ENCODE assay signal across 13 cellular contexts in the genomic region with DNA sequence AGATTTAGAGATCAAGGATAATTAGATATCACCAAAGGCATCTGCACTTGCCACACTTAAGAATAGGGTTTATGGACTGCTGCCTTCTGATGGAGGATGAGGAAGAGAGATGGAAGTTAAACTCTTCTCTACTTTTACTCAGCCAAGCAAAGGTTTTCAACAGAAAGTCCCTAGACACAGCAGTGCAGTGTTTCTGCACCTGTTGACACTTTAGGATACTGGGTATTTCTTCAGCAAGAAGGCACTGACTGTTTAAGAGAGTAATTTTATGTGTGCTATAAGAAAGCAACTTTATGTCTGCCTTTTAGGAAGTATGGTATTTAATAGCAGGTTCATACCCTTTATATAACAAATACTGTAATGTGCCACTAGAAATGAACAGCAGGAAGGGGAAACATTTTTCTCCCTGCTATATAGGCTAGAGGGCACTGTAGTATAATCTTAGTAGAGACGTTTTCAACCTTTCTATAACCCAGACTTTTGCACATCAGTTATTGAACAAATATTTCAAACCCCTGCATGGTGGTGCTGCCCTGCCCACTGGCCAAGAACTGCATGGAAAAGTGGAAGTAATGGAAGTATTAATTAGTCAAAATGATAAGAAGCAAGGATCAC.
DNase-seq lines count a peak whose midpoint lies in the region; ATAC-seq and TF ChIP-seq lines count a peak whose summit lies in the region.
"Had no signal": no experiment of that assay in that cellular context is flagged by ENCODE, and none has a peak within 500 bp of the region (broad histone marks: within the 10 kb centered on the region; RNA-seq: fewer than 3 reads in every experiment).

No MANE protein-coding gene starts in this region.

- H3K4me3 Mint-ChIP-seq in activated naive CD8-positive, alpha-beta T cell treated with anti-CD3 and anti-CD28 coated beads, Interleukin-2, amount 50 U/mL, for 24 hours = no peak overlapping the region
- H3K4me3 Mint-ChIP-seq: activated CD4-positive, alpha-beta T cell treated with anti-CD3 and anti-CD28 coated beads for 36 hours; stimulated activated naive B cell treated with anti-CD40 and anti-IgM and Interleukin-4, amounts not matched to agents 10 μg/mL and 1 μg/mL and 100 μg/mL, for 72 hours had no signal

- H3K9me3 ChIP-seq in parathyroid adenoma (ENCODE audit: control insufficient read depth, low read length) = no peaks in the 10 kb centered on the region
- H3K9me3 ChIP-seq: psoas muscle had no signal

- no peak overlapping the region for H3K27ac Mint-ChIP-seq in activated naive CD8-positive, alpha-beta T cell treated with anti-CD3 and anti-CD28 coated beads, Interleukin-2, amount 50 U/mL, for 24 hours
- H3K27ac Mint-ChIP-seq: activated CD4-positive, alpha-beta T cell treated with anti-CD3 and anti-CD28 coated beads for 36 hours; stimulated activated naive B cell treated with anti-CD40 and anti-IgM and Interleukin-4, amounts not matched to agents 10 μg/mL and 1 μg/mL and 100 μg/mL, for 72 hours had no signal

- no peak for TF ChIP-seq POLR2A in NB4 (IDR thresholded peaks at IDR 0.05; ENCODE audit: extremely low read depth, insufficient read length)

- no peaks in the 10 kb centered on the region for H3K36me3 ChIP-seq in parathyroid adenoma (ENCODE audit: control insufficient read depth, insufficient read depth, low read length)

- H3K9me3 Mint-ChIP-seq in activated naive CD8-positive, alpha-beta T cell treated with anti-CD3 and anti-CD28 coated beads, Interleukin-2, amount 50 U/mL, for 24 hours = no peaks in the 10 kb centered on the region
- H3K9me3 Mint-ChIP-seq: stimulated activated naive B cell treated with anti-CD40 and anti-IgM and Interleukin-4, amounts not matched to agents 10 μg/mL and 1 μg/mL and 100 μg/mL, for 72 hours had no signal

- H3K4me1 ChIP-seq in parathyroid adenoma = peaks cover 7% of the 10 kb centered on the region

- no peak overlapping the region for H3K4me3 ChIP-seq in NB4 (ENCODE audit: low read depth, low read length)
- no peak overlapping the region for H3K4me3 ChIP-seq in parathyroid adenoma (ENCODE audit: low read depth, low read length)
- H3K4me3 ChIP-seq: psoas muscle had no signal

- peaks cover 3% of the 10 kb centered on the region for H3K79me2 ChIP-seq in parathyroid adenoma

- peak; percentile 18 for DNase-seq in SIG-M5 treated with dmso at 0.1 percent for 504 hours (lab: John Stamatoyannopoulos, UW; ENCODE audit: unreplicated experiment)
- no peak for DNase-seq in SIG-M5 (lab: John Stamatoyannopoulos, UW)
- no peak for DNase-seq in NB4 (ENCODE audit: low read depth)
- no peak for DNase-seq in activated naive CD8-positive, alpha-beta T cell treated with anti-CD3 and anti-CD28 coated beads, Interleukin-2, amount 50 U/mL, for 24 hours
- no peak for DNase-seq in GM19238 (ENCODE audit: insufficient read length, low spot score)
- DNase-seq in HuH-7 (ENCODE audit: low spot score) = no peak
- no peak for DNase-seq in stimulated activated CD4-positive, alpha-beta T cell treated with anti-CD3 and anti-CD28 coated beads, Interleukin-1b, Interleukin-23, amount 100 ng/mL, for 48 hours
- DNase-seq: activated CD4-positive, alpha-beta T cell treated with anti-CD3 and anti-CD28 coated beads for 36 hours; activated T-cell treated with anti-CD3 and anti-CD28 coated beads, Interleukin-2, amount 50 U/mL, for 48 hours; foreskin melanocyte; psoas muscle; stimulated activated naive B cell treated with anti-CD40 and anti-IgM and Interleukin-4, amounts not matched to agents 10 μg/mL and 1 μg/mL and 100 μg/mL, for 72 hours had no signal

- no peak overlapping the region for H3K9ac ChIP-seq in parathyroid adenoma

- H2AFZ ChIP-seq in parathyroid adenoma = no peak overlapping the region

- peak; percentile 53 for ATAC-seq in activated naive CD8-positive, alpha-beta T cell treated with anti-CD3 and anti-CD28 coated beads, Interleukin-2, amount 50 U/mL, for 24 hours
- ATAC-seq: activated CD4-positive, alpha-beta T cell treated with anti-CD3 and anti-CD28 coated beads for 36 hours; psoas muscle; stimulated activated naive B cell treated with anti-CD40 and anti-IgM and Interleukin-4, amounts not matched to agents 10 μg/mL and 1 μg/mL and 100 μg/mL, for 72 hours had no signal

- no peak overlapping the region for H3K27ac ChIP-seq in parathyroid adenoma
- H3K27ac ChIP-seq: psoas muscle had no signal

- TF ChIP-seq CTCF in NB4 (IDR thresholded peaks at IDR 0.05; ENCODE audit: low read depth, low read length) (peak; percentile 6), parathyroid adenoma (IDR thresholded peaks at IDR 0.05) (peak; percentile 11)

- no peaks in the 10 kb centered on the region for H3K27me3 ChIP-seq in parathyroid adenoma (ENCODE audit: control insufficient read depth, insufficient read depth, low read length)

- H3K4me2 ChIP-seq in parathyroid adenoma (ENCODE audit: low read length) = no peak overlapping the region

- H3K27me3 Mint-ChIP-seq in activated naive CD8-positive, alpha-beta T cell treated with anti-CD3 and anti-CD28 coated beads, Interleukin-2, amount 50 U/mL, for 24 hours = no peaks in the 10 kb centered on the region
- H3K27me3 Mint-ChIP-seq: stimulated activated naive B cell treated with anti-CD40 and anti-IgM and Interleukin-4, amounts not matched to agents 10 μg/mL and 1 μg/mL and 100 μg/mL, for 72 hours had no signal

- H3K4me1 Mint-ChIP-seq in activated naive CD8-positive, alpha-beta T cell treated with anti-CD3 and anti-CD28 coated beads, Interleukin-2, amount 50 U/mL, for 24 hours = peaks cover 28% of the 10 kb centered on the region

- H3K36me3 Mint-ChIP-seq in activated naive CD8-positive, alpha-beta T cell treated with anti-CD3 and anti-CD28 coated beads, Interleukin-2, amount 50 U/mL, for 24 hours (ENCODE audit: low read depth) = no peaks in the 10 kb centered on the region
- H3K36me3 Mint-ChIP-seq: stimulated activated naive B cell treated with anti-CD40 and anti-IgM and Interleukin-4, amounts not matched to agents 10 μg/mL and 1 μg/mL and 100 μg/mL, for 72 hours had no signal
